Comparison of ENCODE assay signal across 8 cellular contexts in genomic region chr11:13337986-13338436, GRCh38.
DNase-seq lines count a peak whose midpoint lies in the region; ATAC-seq, FAIRE-seq and TF ChIP-seq lines count a peak whose summit lies in the region.

No MANE protein-coding gene starts in this region.

- no peaks in the 10 kb centered on the region for H3K9me3 Mint-ChIP-seq in osteocyte (ENCODE audit: unreplicated experiment)

- peak overlapping the region; percentile 58; the same call in 1 of the 2 replicates for H3K9ac ChIP-seq in KMS-11

- H2AFZ ChIP-seq in KMS-11 (ENCODE audit: low read depth): no peak overlapping the region

- 0 out of 2 replicates have a peak, but pooled peaks cover 3% of the 10 kb centered on the region for H4K20me1 ChIP-seq in KMS-11 (ENCODE audit: insufficient read depth)

- H3K36me3 Mint-ChIP-seq in osteocyte (ENCODE audit: unreplicated experiment): peaks cover 4% of the 10 kb centered on the region

- H3K27me3 ChIP-seq in KMS-11 (ENCODE audit: insufficient read depth, low read depth) (no peaks in the 10 kb centered on the region), bronchial epithelial cell (ENCODE audit: control insufficient read depth, insufficient read depth, low read length) (no peaks in the 10 kb centered on the region)

- ATAC-seq in GM18907 (IDR thresholded peaks at IDR 0.05; ENCODE audit: unreplicated experiment) (no peak), HG02588 (IDR thresholded peaks at IDR 0.05; ENCODE audit: unreplicated experiment) (no peak), GM19395 (IDR thresholded peaks at IDR 0.05; ENCODE audit: unreplicated experiment) (no peak)

- TF ChIP-seq CTCF in KMS-11 (conservative IDR thresholded peaks at IDR 0.05; ENCODE audit: low read depth, low read length) (no peak), bronchial epithelial cell (IDR thresholded peaks at IDR 0.05; ENCODE audit: insufficient read depth, low read length, severe bottlenecking) (no peak), osteocyte (IDR thresholded peaks at IDR 0.05) (no peak)

- H3K36me3 ChIP-seq in KMS-11 (ENCODE audit: insufficient read depth) (no peaks in the 10 kb centered on the region), bronchial epithelial cell (ENCODE audit: control insufficient read depth, insufficient read depth, low read length) (no peaks in the 10 kb centered on the region)

- H3K27ac ChIP-seq in KMS-11: peak overlapping the region; percentile 68

- H3K4me3 ChIP-seq in KMS-11 (IDR thresholded peaks at IDR 0.05; ENCODE audit: insufficient read depth, low read depth, low read length) (no peak overlapping the region), bronchial epithelial cell (ENCODE audit: low read depth, low read length) (peak overlapping the region; percentile 7)

- H3K79me2 ChIP-seq in KMS-11 (ENCODE audit: insufficient read depth, low read depth): peaks cover 8% of the 10 kb centered on the region; the same call in 1 of the 2 replicates

- no peaks in the 10 kb centered on the region for H3K27me3 Mint-ChIP-seq in osteocyte (ENCODE audit: unreplicated experiment)

- peak overlapping the region; percentile 73 for H3K4me3 Mint-ChIP-seq in osteocyte (ENCODE audit: unreplicated experiment)

- H3K4me1 Mint-ChIP-seq in osteocyte (ENCODE audit: unreplicated experiment): peaks cover 36% of the 10 kb centered on the region

- no peak for FAIRE-seq in bronchial epithelial cell (lab: Jason Lieb, UNC)

- H3K4me2 ChIP-seq in KMS-11: peak overlapping the region; percentile 67

- H3K27ac Mint-ChIP-seq in osteocyte (ENCODE audit: unreplicated experiment): peak overlapping the region; percentile 95

- DNase-seq in ELR (ENCODE audit: low read depth) (peak; percentile 63), bronchial epithelial cell (ENCODE audit: low read depth) (no peak), osteocyte (ENCODE audit: extremely low spot score, unreplicated experiment) (no peak), medulla oblongata (ENCODE audit: extremely low spot score) (no peak)

- H3K4me1 ChIP-seq in KMS-11 (ENCODE audit: low read depth, poor library complexity, severe bottlenecking): peaks cover 61% of the 10 kb centered on the region
